21 cellular contexts compared by ENCODE assay signal in genomic region chr14:88992011-88992410, GRCh38.
DNase-seq lines count a peak whose midpoint lies in the region; ATAC-seq and TF ChIP-seq lines count a peak whose summit lies in the region.
"Had no signal": no experiment of that assay in that cellular context is flagged by ENCODE, and none has a peak within 500 bp of the region (broad histone marks: within the 10 kb centered on the region; RNA-seq: fewer than 3 reads in every experiment).

No MANE protein-coding gene starts in this region.

- H2AFZ ChIP-seq in IMR-90 (replicated peaks; ENCODE audit: low read length, poor library complexity) = no peak overlapping the region

- no peak overlapping the region for H3K4ac ChIP-seq in IMR-90 (ENCODE audit: low read depth, low read length)

- no peak overlapping the region for H3K4me2 ChIP-seq in IMR-90 (ENCODE audit: low read depth, low read length)
- H3K4me2 ChIP-seq: BLaER1 had no signal

- H2BK20ac ChIP-seq in IMR-90 (ENCODE audit: low read depth, low read length) = no peak overlapping the region

- H3K18ac ChIP-seq in IMR-90 (ENCODE audit: low read depth, low read length) = no peak overlapping the region

- dilution Hi-C loops in IMR-90 (cut with HindIII; ENCODE audit: low sequenced_read_pairs, unreplicated experiment) = no loop called here

- no peak overlapping the region for H3K14ac ChIP-seq in IMR-90 (replicated peaks; ENCODE audit: low read depth, low read length)

- peaks cover 8% of the 10 kb centered on the region; the same call in 1 of the 2 replicates for H3K9me1 ChIP-seq in IMR-90 (ENCODE audit: insufficient read depth, low read length)

- no peak for TF ChIP-seq RAD21 in IMR-90 (IDR thresholded peaks at IDR 0.05; ENCODE audit: low read length)

- H4K91ac ChIP-seq in IMR-90 (ENCODE audit: insufficient read depth, low read depth, low read length) = no peak overlapping the region

- H3K27me3 ChIP-seq in IMR-90 (ENCODE audit: control insufficient read depth, insufficient read depth, low read length) (no peaks in the 10 kb centered on the region), spleen (replicated peaks in 1 of 7) (peaks cover 0 to 17% (median 0%) of the 10 kb centered on the region in 7 donors)
- H3K27me3 ChIP-seq: BE2C, BLaER1 had no signal

- WGBS in IMR-90 (ENCODE audit: extremely low coverage in 2 of 2, insufficient read length in 1 of 2), 2 experiments = no CpG with 5 or more reads among the region's 3 CpGs
- WGBS in spleen, 5 donors = 56 to 79% (median 63%) methylated on average over 3 of the region's 3 CpGs

- H2BK15ac ChIP-seq in IMR-90 (ENCODE audit: low read depth, low read length) = no peak overlapping the region

- H3K27ac ChIP-seq in IMR-90 (ENCODE audit: insufficient read depth, low read length) = no peak overlapping the region
- H3K27ac ChIP-seq in spleen = no peak overlapping the region
- H3K27ac ChIP-seq: BLaER1 had no signal

- intact Hi-C loops in IMR-90 (cut with micrococcal nuclease) = no loop called here
- intact Hi-C loops in spleen (cut with DNase I; ENCODE audit: low total_unique reads) = no loop called here

- no peak overlapping the region for H2AK5ac ChIP-seq in IMR-90 (ENCODE audit: low read depth, low read length)

- TF ChIP-seq POLR2A in IMR-90 (IDR thresholded peaks at IDR 0.05; ENCODE audit: low read depth, low read length) (no peak), spleen (IDR thresholded peaks at IDR 0.05) (no peak)

- H4K20me1 ChIP-seq in IMR-90 (ENCODE audit: insufficient read depth, low read length) = no peaks in the 10 kb centered on the region
- H4K20me1 ChIP-seq: BLaER1 had no signal

- TF ChIP-seq CTCF in IMR-90 (conservative IDR thresholded peaks at IDR 0.05; ENCODE audit: low read depth, low read length) (no peak), spleen (IDR thresholded peaks at IDR 0.05 in 8 of 11, conservative IDR thresholded peaks at IDR 0.05 in 3 of 11) (no peak)

- CTCF ChIA-PET in IMR-90 (lab: Yijun Ruan, JAX) = no interaction called here

- H3K36me3 ChIP-seq in IMR-90 (ENCODE audit: control insufficient read depth, insufficient read depth, low read length) = no peaks in the 10 kb centered on the region
- H3K36me3 ChIP-seq in spleen = no peaks in the 10 kb centered on the region
- H3K36me3 ChIP-seq: BE2C, BLaER1 had no signal

- no peak overlapping the region for H3K9ac ChIP-seq in IMR-90 (ENCODE audit: low read depth, low read length)
- H3K9ac ChIP-seq: BLaER1 had no signal

- H4K5ac ChIP-seq in IMR-90 (ENCODE audit: low read depth, low read length) = no peak overlapping the region

- ATAC-seq in IMR-90 (ENCODE audit: low read depth) (no peak), GM21526 (IDR thresholded peaks at IDR 0.05; ENCODE audit: low FRiP score, unreplicated experiment) (no peak), HG03565 (IDR thresholded peaks at IDR 0.05; ENCODE audit: unreplicated experiment) (no peak)

- H3K23ac ChIP-seq in IMR-90 (ENCODE audit: low read depth, low read length) = no peak overlapping the region

- no peak overlapping the region for H4K8ac ChIP-seq in IMR-90 (ENCODE audit: low read depth in 2 of 2, low read length in 2 of 2)

- H2AK9ac ChIP-seq in IMR-90 (replicated peaks; ENCODE audit: low read depth, low read length, poor library complexity) = no peak overlapping the region

- peak; percentile 77 for DNase-seq in G401 (ENCODE audit: low spot score)
- DNase-seq in IMR-90 = no peak
- DNase-seq in cerebellar cortex (ENCODE audit: low spot score) = peak; percentile 73
- no peak for DNase-seq in spleen
- DNase-seq: 8988T; ACHN; BE2C; CD4-positive, alpha-beta memory T cell; CD4-positive, CD25-positive, alpha-beta regulatory T cell; CD8-positive, alpha-beta memory T cell; COR-L47; DMS 273 treated with DMSO at 0.1 percent for 48 hours; DMS153; DMS53; DMS79; DND-41; EL; GF-D8 had no signal

- POLR2A ChIA-PET in IMR-90 (lab: Charles Lee; ENCODE audit: unreplicated experiment) = no interaction called here

- H2BK120ac ChIP-seq in IMR-90 (ENCODE audit: low read depth, low read length) = 0 out of 2 replicates have a peak overlapping the region, but pooled peaks have one; percentile 7

- H2BK5ac ChIP-seq in IMR-90 (ENCODE audit: low read depth, low read length, poor library complexity, severe bottlenecking) = no peak overlapping the region

- H3K4me1 ChIP-seq in IMR-90 (ENCODE audit: control insufficient read depth, insufficient read depth, low read length) (peaks cover 15% of the 10 kb centered on the region), spleen (no peaks in the 10 kb centered on the region)
- H3K4me1 ChIP-seq: BLaER1 had no signal

- no TSS peak for BruUV-seq in IMR-90 (replicated peaks; lab: Mats Ljungman, UMichigan)

- in situ Hi-C loops in G401 (cut with HindIII; ENCODE audit: low sequenced_read_pairs) = no loop called here
- in situ Hi-C loops in IMR-90 (cut with MboI; ENCODE audit: low sequenced_read_pairs) = no loop called here

- no peaks in the 10 kb centered on the region; the same call in 1 of the 2 replicates for H3K9me3 ChIP-seq in IMR-90 (ENCODE audit: control insufficient read depth, insufficient read depth, low read length)
- peaks cover 0 to 22% (median 14%) of the 10 kb centered on the region in 8 donors for H3K9me3 ChIP-seq in spleen

- H3K4me3 ChIP-seq in IMR-90 (ENCODE audit: insufficient read depth, low read depth, low read length) (no peak overlapping the region), spleen (no peak overlapping the region)
- H3K4me3 ChIP-seq: BLaER1 had no signal

- no peak overlapping the region for H3K56ac ChIP-seq in IMR-90 (ENCODE audit: extremely low read depth, insufficient read depth, low read length)

- no peaks in the 10 kb centered on the region for H3K79me1 ChIP-seq in IMR-90 (ENCODE audit: low read depth in 1 of 2, low read length in 2 of 2)

TF ChIP-seq in IMR-90, 13 proteins besides CTCF, POLR2A, EP300 and RAD21:
- TF ChIP-seq MAFK (IDR thresholded peaks at IDR 0.05; ENCODE audit: low read depth, low read length) (no peak), CEBPB (IDR thresholded peaks at IDR 0.05; ENCODE audit: low read depth, low read length) (no peak)

Comparison
In these comparisons a context has a peak if more than half of its experiments do, and no peak if none do; other contexts are left out.
1. DNase-seq: peak in G401 (single experiment) and cerebellar cortex (single experiment); none in IMR-90 (single experiment) and spleen (single experiment).